ENCODE assay signal across 8 cellular contexts in genomic region chr7:119935418-119936025, GRCh38.
DNase-seq lines count a peak whose midpoint lies in the region; ATAC-seq, FAIRE-seq and TF ChIP-seq lines count a peak whose summit lies in the region.

No MANE protein-coding gene starts in this region.

- no peak overlapping the region for H3K27ac Mint-ChIP-seq in H9
- H3K27ac Mint-ChIP-seq in WTC11: no peak overlapping the region

- H3K36me3 Mint-ChIP-seq in H9 (ENCODE audit: insufficient read depth in 1 of 3, low read depth in 3 of 3) (no peaks in the 10 kb centered on the region), WTC11 (no peaks in the 10 kb centered on the region; the same call in 1 of the 2 replicates)

- CTCF ChIA-PET in WTC11 (lab: Charles Lee): interaction anchor here (0.7 to 3.2 kb wide), 4 partner anchors 52 to 789 kb away, joined by 3 to 13 read pairs (median 6); partner anchors contain the start of gene KCND2

- no peaks in the 10 kb centered on the region for H3K9me3 Mint-ChIP-seq in H9
- no peaks in the 10 kb centered on the region for H3K9me3 Mint-ChIP-seq in WTC11

- FAIRE-seq in kidney (lab: Jason Lieb, UNC): peak; percentile 91

- H3K23ac ChIP-seq in H9 (ENCODE audit: insufficient read length, low read depth, low read length): no peak overlapping the region

- H3K14ac ChIP-seq in H9 (ENCODE audit: insufficient read depth, low read length): no peak overlapping the region

- H2AK5ac ChIP-seq in H9 (ENCODE audit: insufficient read length, low read length): no peak overlapping the region

- intact Hi-C loops in kidney (cut with DNase I): no loop called here

- H3K18ac ChIP-seq in H9 (ENCODE audit: insufficient read length, low read depth, low read length): no peak overlapping the region

- H3K4me2 ChIP-seq in H9 (ENCODE audit: insufficient read depth, insufficient read length, low read length): no peak overlapping the region

- peak; percentile 70 for TF ChIP-seq CTCF in H9 (conservative IDR thresholded peaks at IDR 0.05)
- TF ChIP-seq CTCF in WTC11 (IDR thresholded peaks at IDR 0.05): peak; percentile 15; the same call in 1 of the 2 replicates
- TF ChIP-seq CTCF in kidney (IDR thresholded peaks at IDR 0.05; ENCODE audit: borderline replicate concordance, extremely low read depth, insufficient read depth): peak; percentile 36

- no peaks in the 10 kb centered on the region for H3K4me1 Mint-ChIP-seq in H9
- H3K4me1 Mint-ChIP-seq in WTC11: no peaks in the 10 kb centered on the region

- no peaks in the 10 kb centered on the region for H4K20me1 ChIP-seq in H9 (ENCODE audit: control insufficient read depth, insufficient read depth, insufficient read length)

- no peak overlapping the region for H2BK12ac ChIP-seq in H9 (ENCODE audit: insufficient read length, low read depth, low read length)

- H3K4ac ChIP-seq in H9 (ENCODE audit: low read depth, low read length): no peak overlapping the region

- peak; percentile 42 for DNase-seq in ELR (ENCODE audit: low read depth)
- no peak for DNase-seq in H9
- peak; percentile 20 for DNase-seq in NCI-H146 treated with DMSO at 0.1 percent for 48 hours (lab: John Stamatoyannopoulos, UW; ENCODE audit: unreplicated experiment)
- DNase-seq in WTC11 (ENCODE audit: low spot score): no peak
- DNase-seq in kidney: no peak
- DNase-seq in ureter (ENCODE audit: low spot score): no peak
- no peak for DNase-seq in AG20443 (ENCODE audit: low spot score)

- H3T11ph ChIP-seq in H9 (ENCODE audit: low read length): no peak overlapping the region

- H3K23me2 ChIP-seq in H9 (ENCODE audit: insufficient read length, low read depth, low read length, poor library complexity, severe bottlenecking): no peaks in the 10 kb centered on the region

- H3K9me3 ChIP-seq in H9 (ENCODE audit: control insufficient read depth, low read depth, low read length): no peaks in the 10 kb centered on the region
- H3K9me3 ChIP-seq in kidney (ENCODE audit: control insufficient read depth in 1 of 2, low read length in 2 of 2): no peaks in the 10 kb centered on the region

- H3K9ac ChIP-seq in H9 (ENCODE audit: extremely low read depth, insufficient read length, low read length) (no peak overlapping the region), kidney (ENCODE audit: low read length in 2 of 2) (no peak overlapping the region)

- no peak overlapping the region for H2BK120ac ChIP-seq in H9 (ENCODE audit: low read depth, low read length, poor library complexity, severe bottlenecking)

- no peak overlapping the region for H3K4me3 ChIP-seq in kidney (ENCODE audit: low read length in 2 of 2)

- no peaks in the 10 kb centered on the region for H3K27me3 ChIP-seq in H9 (ENCODE audit: insufficient read depth, low read length)

- ATAC-seq in WTC11 (peak; percentile 47), GM19351 (IDR thresholded peaks at IDR 0.05; ENCODE audit: unreplicated experiment) (no peak)

- no peak overlapping the region for H3K4me3 Mint-ChIP-seq in H9
- no peak overlapping the region for H3K4me3 Mint-ChIP-seq in WTC11

- H3K79me2 ChIP-seq in H9 (ENCODE audit: insufficient read depth, low read length): no peaks in the 10 kb centered on the region

- H3K4me1 ChIP-seq in H9 (ENCODE audit: insufficient read depth, low read length) (no peaks in the 10 kb centered on the region), kidney (ENCODE audit: control insufficient read depth in 1 of 2, insufficient read depth in 1 of 2, low read depth in 1 of 2, low read length in 2 of 2) (no peaks in the 10 kb centered on the region)

- no peak overlapping the region for H3K56ac ChIP-seq in H9 (ENCODE audit: insufficient read length, low read depth, low read length)

- H2AFZ ChIP-seq in H9 (ENCODE audit: low read length): no peak overlapping the region

- H3K27ac ChIP-seq in H9 (ENCODE audit: insufficient read length, low read depth, low read length) (no peak overlapping the region), kidney (ENCODE audit: low read depth in 2 of 2, low read length in 2 of 2) (no peak overlapping the region)

- H3K27me3 Mint-ChIP-seq in H9 (ENCODE audit: low read depth) (no peaks in the 10 kb centered on the region), WTC11 (ENCODE audit: low read depth) (no peaks in the 10 kb centered on the region; the same call in 1 of the 2 replicates)

- H4K5ac ChIP-seq in H9 (ENCODE audit: insufficient read length, low read depth, low read length): no peak overlapping the region

- WGBS in H9 (ENCODE audit: extremely low coverage, insufficient read length, low lambda C conversion rate): no CpG with 5 or more reads among the region's 4 CpGs

- no peak overlapping the region for H2BK20ac ChIP-seq in H9 (ENCODE audit: low read depth, low read length, poor library complexity, severe bottlenecking)

- H2BK15ac ChIP-seq in H9 (ENCODE audit: low read depth, low read length): no peak overlapping the region

- no peaks in the 10 kb centered on the region for H3K36me3 ChIP-seq in kidney (ENCODE audit: control insufficient read depth in 1 of 2, insufficient read depth in 2 of 2, low read length in 2 of 2)

- POLR2A ChIA-PET in WTC11 (lab: Charles Lee): no interaction called here

- H4K8ac ChIP-seq in H9 (replicated peaks; ENCODE audit: insufficient read length, low read depth, low read length): no peak overlapping the region

- no peaks in the 10 kb centered on the region for H3K79me1 ChIP-seq in H9 (ENCODE audit: insufficient read depth, low read depth, low read length, poor library complexity, severe bottlenecking)

- no peak overlapping the region for H4K91ac ChIP-seq in H9 (ENCODE audit: insufficient read length, low read depth, low read length)

- H2BK5ac ChIP-seq in H9 (ENCODE audit: insufficient read length, low read length): no peak overlapping the region

TF ChIP-seq in WTC11, 78 proteins besides CTCF, POLR2A, EP300 and RAD21:
- no peak for TF ChIP-seq ZNF512 (CRISPR knock-in tag; IDR thresholded peaks at IDR 0.05; ENCODE audit: borderline replicate concordance)

Comparison
In these comparisons a context has a peak if more than half of its experiments do, and no peak if none do; other contexts are left out.
1. DNase-seq: peak in ELR (single experiment) and NCI-H146 treated with DMSO at 0.1 percent for 48 hours (single experiment); none in H9 (single experiment), WTC11 (single experiment), kidney (single experiment), ureter (single experiment) and AG20443 (single experiment).
2. CTCF ChIP-seq: peak in every context shown above with its lines; median percentile 70 in H9; 36 in kidney; 15 in WTC11.